Comparison of ENCODE assay signal across 9 cellular contexts in genomic region chr12:121789800-121790748, GRCh38. TPM values are rescaled to one million over a fixed set of nuclear protein-coding genes. Genes with fewer than 3 reads are reported as not detected.
DNase-seq lines count a peak whose midpoint lies in the region; ATAC-seq, FAIRE-seq and TF ChIP-seq lines count a peak whose summit lies in the region.
"Had no signal": no experiment of that assay in that cellular context is flagged by ENCODE, and none has a peak within 500 bp of the region (broad histone marks: within the 10 kb centered on the region; RNA-seq: fewer than 3 reads in every experiment).

No MANE protein-coding gene starts in this region.

- ATAC-seq in GM21447 (IDR thresholded peaks at IDR 0.05; ENCODE audit: unreplicated experiment) (peak; percentile 44), Right ventricle myocardium inferior (no peak)

- no peak for FAIRE-seq in H54 (lab: Jason Lieb, UNC)
- FAIRE-seq: colon had no signal

- TF ChIP-seq POLR2A in H54 (IDR thresholded peaks at IDR 0.05; ENCODE audit: low read depth, low read length), result no peak

- intact Hi-C loops in Right ventricle myocardium inferior (cut with DNase I), result no loop called here

- DNase-seq in C1 segment of cervical spinal cord (lab: John Stamatoyannopoulos, UW) (peak in 10 of 14 donors; percentile 15 to 56 (median 30)), Kasumi-1 (lab: John Stamatoyannopoulos, UW) (peak; percentile 97 to 99), Right ventricle myocardium inferior (ENCODE audit: missing footprints) (peak; percentile 92), H54 (ENCODE audit: insufficient read length, low spot score) (no peak), NCI-H1417 (lab: John Stamatoyannopoulos, UW) (no peak)
- DNase-seq in activated CD8-positive, alpha-beta memory T cell treated with anti-CD3 and anti-CD28 coated beads for 24 hours, result peak; percentile 95
- peak; percentile 86 to 90 for DNase-seq in stimulated activated CD4-positive, alpha-beta T cell treated with anti-CD3 and anti-CD28 coated beads, Interleukin-1b, Interleukin-23, amount 100 ng/mL, for 1 hour (ENCODE audit: low read depth in 2 of 2)

RNA-seq across cellular contexts. Expression of gene RHOF, which starts 3.4 kb away (rescaled TPM):
- total RNA-seq in Right ventricle myocardium inferior, result 47.7 TPM

RNA-seq across cellular contexts. Expression of gene SETD1B, which starts 13.7 kb away (rescaled TPM):
- 8.0 TPM for total RNA-seq in Right ventricle myocardium inferior

Comparison
In these comparisons a context has a peak if more than half of its experiments do, and no peak if none do; other contexts are left out.
1. DNase-seq: peak in C1 segment of cervical spinal cord (10 of 14), Kasumi-1 (2 of 2), activated CD8-positive, alpha-beta memory T cell treated with anti-CD3 and anti-CD28 coated beads for 24 hours (single experiment), Right ventricle myocardium inferior (single experiment) and stimulated activated CD4-positive, alpha-beta T cell treated with anti-CD3 and anti-CD28 coated beads, Interleukin-1b, Interleukin-23, amount 100 ng/mL, for 1 hour (2 of 2); none in H54 (single experiment) and NCI-H1417 (0 of 3).